Comparison of ENCODE assay signal across 1 cellular context in the genomic region with DNA sequence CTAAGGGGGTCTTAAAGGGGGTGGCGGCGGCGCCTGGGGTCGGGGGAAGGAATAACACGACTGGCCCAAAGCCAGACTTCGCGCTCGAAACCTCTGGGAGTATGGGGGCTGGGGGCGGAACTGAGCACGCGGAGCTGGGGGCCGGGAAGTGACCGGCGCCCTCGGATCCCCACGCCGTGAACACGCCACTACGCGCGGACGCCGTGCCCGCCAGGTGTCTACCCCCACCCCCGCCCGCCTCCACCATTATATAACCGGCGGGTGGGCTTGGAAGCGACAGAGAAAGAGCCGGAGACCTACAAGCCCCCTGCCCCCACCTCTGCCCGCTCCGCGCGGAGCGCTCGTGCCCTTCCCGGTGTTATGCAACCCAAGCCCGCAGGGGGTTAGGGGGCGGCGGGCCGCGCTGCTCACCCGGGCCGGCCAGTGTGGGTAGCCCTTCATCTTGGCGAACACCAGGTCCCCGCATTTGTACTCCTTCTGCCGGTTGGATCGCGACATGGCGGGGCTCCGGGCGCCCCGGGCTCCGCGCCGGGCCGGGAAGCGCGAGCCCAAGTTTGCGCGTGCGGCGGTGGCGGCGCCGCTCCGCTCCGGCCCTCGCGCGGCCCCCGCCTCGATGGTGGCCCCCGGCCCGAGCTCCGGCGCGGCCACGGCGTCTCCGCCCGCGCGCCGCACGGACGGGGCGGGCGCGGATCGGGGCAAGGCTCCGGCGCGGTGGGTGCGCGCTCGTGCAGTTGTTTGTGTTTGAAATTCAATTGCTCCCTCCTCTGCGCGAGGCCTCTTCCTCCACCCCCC.
TF ChIP-seq lines count a peak whose summit lies in the region.

A gene (minus strand): TSS at position 744 of the 792 bp plus-strand sequence. CDS start 246 bp downstream, at position 498.

TF ChIP-seq in HepG2, 621 proteins besides CTCF, POLR2A, EP300 and RAD21 (continued from another document and continues in another):
- TF ChIP-seq, protein P1, sequence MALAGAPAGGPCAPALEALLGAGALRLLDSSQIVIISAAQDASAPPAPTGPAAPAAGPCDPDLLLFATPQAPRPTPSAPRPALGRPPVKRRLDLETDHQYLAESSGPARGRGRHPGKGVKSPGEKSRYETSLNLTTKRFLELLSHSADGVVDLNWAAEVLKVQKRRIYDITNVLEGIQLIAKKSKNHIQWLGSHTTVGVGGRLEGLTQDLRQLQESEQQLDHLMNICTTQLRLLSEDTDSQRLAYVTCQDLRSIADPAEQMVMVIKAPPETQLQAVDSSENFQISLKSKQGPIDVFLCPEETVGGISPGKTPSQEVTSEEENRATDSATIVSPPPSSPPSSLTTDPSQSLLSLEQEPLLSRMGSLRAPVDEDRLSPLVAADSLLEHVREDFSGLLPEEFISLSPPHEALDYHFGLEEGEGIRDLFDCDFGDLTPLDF (CRISPR knock-in tag; IDR thresholded peaks at IDR 0.05) = 0 out of 2 replicates have a peak, but pooled peaks have one; percentile 14
- no peak for TF ChIP-seq SP5 (CRISPR knock-in tag; IDR thresholded peaks at IDR 0.05; ENCODE audit: borderline replicate concordance, low read depth)
- TF ChIP-seq ZNF143 (CRISPR knock-in tag; IDR thresholded peaks at IDR 0.05) = no peak
- 0 out of 2 replicates have a peak, but pooled peaks have one; percentile 15 for TF ChIP-seq MEIS2 (CRISPR knock-in tag; IDR thresholded peaks at IDR 0.05)
- 0 out of 2 replicates have a peak, but pooled peaks have one; percentile 56 for TF ChIP-seq ZNF205 (CRISPR knock-in tag; IDR thresholded peaks at IDR 0.05)
- peak; percentile 32; the same call in 1 of the 2 replicates for TF ChIP-seq TAF1 (CRISPR knock-in tag; IDR thresholded peaks at IDR 0.05)
- TF ChIP-seq, protein P2, sequence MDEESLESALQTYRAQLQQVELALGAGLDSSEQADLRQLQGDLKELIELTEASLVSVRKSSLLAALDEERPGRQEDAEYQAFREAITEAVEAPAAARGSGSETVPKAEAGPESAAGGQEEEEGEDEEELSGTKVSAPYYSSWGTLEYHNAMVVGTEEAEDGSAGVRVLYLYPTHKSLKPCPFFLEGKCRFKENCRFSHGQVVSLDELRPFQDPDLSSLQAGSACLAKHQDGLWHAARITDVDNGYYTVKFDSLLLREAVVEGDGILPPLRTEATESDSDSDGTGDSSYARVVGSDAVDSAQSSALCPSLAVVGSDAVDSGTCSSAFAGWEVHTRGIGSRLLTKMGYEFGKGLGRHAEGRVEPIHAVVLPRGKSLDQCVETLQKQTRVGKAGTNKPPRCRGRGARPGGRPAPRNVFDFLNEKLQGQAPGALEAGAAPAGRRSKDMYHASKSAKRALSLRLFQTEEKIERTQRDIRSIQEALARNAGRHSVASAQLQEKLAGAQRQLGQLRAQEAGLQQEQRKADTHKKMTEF (CRISPR knock-in tag; IDR thresholded peaks at IDR 0.05) = no peak
- 0 out of 2 replicates have a peak, but pooled peaks have one; percentile 29 for TF ChIP-seq GATAD1 (CRISPR knock-in tag; IDR thresholded peaks at IDR 0.05)
- peak; percentile 51; the same call in 1 of the 2 replicates for TF ChIP-seq GABPB1 (CRISPR knock-in tag; IDR thresholded peaks at IDR 0.05)
- TF ChIP-seq, protein P3, sequence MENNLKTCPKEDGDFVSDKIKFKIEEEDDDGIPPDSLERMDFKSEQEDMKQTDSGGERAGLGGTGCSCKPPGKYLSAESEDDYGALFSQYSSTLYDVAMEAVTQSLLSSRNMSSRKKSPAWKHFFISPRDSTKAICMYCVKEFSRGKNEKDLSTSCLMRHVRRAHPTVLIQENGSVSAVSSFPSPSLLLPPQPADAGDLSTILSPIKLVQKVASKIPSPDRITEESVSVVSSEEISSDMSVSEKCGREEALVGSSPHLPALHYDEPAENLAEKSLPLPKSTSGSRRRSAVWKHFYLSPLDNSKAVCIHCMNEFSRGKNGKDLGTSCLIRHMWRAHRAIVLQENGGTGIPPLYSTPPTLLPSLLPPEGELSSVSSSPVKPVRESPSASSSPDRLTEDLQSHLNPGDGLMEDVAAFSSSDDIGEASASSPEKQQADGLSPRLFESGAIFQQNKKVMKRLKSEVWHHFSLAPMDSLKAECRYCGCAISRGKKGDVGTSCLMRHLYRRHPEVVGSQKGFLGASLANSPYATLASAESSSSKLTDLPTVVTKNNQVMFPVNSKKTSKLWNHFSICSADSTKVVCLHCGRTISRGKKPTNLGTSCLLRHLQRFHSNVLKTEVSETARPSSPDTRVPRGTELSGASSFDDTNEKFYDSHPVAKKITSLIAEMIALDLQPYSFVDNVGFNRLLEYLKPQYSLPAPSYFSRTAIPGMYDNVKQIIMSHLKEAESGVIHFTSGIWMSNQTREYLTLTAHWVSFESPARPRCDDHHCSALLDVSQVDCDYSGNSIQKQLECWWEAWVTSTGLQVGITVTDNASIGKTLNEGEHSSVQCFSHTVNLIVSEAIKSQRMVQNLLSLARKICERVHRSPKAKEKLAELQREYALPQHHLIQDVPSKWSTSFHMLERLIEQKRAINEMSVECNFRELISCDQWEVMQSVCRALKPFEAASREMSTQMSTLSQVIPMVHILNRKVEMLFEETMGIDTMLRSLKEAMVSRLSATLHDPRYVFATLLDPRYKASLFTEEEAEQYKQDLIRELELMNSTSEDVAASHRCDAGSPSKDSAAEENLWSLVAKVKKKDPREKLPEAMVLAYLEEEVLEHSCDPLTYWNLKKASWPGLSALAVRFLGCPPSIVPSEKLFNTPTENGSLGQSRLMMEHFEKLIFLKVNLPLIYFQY (CRISPR knock-in tag; IDR thresholded peaks at IDR 0.05; ENCODE audit: borderline replicate concordance) = peak; percentile 22; the same call in 1 of the 2 replicates
- TF ChIP-seq, protein P4, sequence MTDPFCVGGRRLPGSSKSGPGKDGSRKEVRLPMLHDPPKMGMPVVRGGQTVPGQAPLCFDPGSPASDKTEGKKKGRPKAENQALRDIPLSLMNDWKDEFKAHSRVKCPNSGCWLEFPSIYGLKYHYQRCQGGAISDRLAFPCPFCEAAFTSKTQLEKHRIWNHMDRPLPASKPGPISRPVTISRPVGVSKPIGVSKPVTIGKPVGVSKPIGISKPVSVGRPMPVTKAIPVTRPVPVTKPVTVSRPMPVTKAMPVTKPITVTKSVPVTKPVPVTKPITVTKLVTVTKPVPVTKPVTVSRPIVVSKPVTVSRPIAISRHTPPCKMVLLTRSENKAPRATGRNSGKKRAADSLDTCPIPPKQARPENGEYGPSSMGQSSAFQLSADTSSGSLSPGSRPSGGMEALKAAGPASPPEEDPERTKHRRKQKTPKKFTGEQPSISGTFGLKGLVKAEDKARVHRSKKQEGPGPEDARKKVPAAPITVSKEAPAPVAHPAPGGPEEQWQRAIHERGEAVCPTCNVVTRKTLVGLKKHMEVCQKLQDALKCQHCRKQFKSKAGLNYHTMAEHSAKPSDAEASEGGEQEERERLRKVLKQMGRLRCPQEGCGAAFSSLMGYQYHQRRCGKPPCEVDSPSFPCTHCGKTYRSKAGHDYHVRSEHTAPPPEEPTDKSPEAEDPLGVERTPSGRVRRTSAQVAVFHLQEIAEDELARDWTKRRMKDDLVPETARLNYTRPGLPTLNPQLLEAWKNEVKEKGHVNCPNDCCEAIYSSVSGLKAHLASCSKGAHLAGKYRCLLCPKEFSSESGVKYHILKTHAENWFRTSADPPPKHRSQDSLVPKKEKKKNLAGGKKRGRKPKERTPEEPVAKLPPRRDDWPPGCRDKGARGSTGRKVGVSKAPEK (CRISPR knock-in tag; IDR thresholded peaks at IDR 0.05; ENCODE audit: borderline replicate concordance) = no peak
- TF ChIP-seq TCF12 (IDR thresholded peaks at IDR 0.05) = no peak
- TF ChIP-seq TCF12 (CRISPR knock-in tag; IDR thresholded peaks at IDR 0.05) = no peak
- TF ChIP-seq HNF4A (CRISPR knock-in tag; IDR thresholded peaks at IDR 0.05) = no peak
- TF ChIP-seq RXRA (CRISPR knock-in tag; IDR thresholded peaks at IDR 0.05) = 0 out of 2 replicates have a peak, but pooled peaks have one; percentile 47
- no peak for TF ChIP-seq KDM6A (CRISPR knock-in tag; IDR thresholded peaks at IDR 0.05; ENCODE audit: low read depth)
- TF ChIP-seq, protein P5, sequence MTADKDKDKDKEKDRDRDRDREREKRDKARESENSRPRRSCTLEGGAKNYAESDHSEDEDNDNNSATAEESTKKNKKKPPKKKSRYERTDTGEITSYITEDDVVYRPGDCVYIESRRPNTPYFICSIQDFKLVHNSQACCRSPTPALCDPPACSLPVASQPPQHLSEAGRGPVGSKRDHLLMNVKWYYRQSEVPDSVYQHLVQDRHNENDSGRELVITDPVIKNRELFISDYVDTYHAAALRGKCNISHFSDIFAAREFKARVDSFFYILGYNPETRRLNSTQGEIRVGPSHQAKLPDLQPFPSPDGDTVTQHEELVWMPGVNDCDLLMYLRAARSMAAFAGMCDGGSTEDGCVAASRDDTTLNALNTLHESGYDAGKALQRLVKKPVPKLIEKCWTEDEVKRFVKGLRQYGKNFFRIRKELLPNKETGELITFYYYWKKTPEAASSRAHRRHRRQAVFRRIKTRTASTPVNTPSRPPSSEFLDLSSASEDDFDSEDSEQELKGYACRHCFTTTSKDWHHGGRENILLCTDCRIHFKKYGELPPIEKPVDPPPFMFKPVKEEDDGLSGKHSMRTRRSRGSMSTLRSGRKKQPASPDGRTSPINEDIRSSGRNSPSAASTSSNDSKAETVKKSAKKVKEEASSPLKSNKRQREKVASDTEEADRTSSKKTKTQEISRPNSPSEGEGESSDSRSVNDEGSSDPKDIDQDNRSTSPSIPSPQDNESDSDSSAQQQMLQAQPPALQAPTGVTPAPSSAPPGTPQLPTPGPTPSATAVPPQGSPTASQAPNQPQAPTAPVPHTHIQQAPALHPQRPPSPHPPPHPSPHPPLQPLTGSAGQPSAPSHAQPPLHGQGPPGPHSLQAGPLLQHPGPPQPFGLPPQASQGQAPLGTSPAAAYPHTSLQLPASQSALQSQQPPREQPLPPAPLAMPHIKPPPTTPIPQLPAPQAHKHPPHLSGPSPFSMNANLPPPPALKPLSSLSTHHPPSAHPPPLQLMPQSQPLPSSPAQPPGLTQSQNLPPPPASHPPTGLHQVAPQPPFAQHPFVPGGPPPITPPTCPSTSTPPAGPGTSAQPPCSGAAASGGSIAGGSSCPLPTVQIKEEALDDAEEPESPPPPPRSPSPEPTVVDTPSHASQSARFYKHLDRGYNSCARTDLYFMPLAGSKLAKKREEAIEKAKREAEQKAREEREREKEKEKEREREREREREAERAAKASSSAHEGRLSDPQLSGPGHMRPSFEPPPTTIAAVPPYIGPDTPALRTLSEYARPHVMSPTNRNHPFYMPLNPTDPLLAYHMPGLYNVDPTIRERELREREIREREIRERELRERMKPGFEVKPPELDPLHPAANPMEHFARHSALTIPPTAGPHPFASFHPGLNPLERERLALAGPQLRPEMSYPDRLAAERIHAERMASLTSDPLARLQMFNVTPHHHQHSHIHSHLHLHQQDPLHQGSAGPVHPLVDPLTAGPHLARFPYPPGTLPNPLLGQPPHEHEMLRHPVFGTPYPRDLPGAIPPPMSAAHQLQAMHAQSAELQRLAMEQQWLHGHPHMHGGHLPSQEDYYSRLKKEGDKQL (CRISPR knock-in tag; IDR thresholded peaks at IDR 0.05; ENCODE audit: low read depth) = 0 out of 2 replicates have a peak, but pooled peaks have one; percentile 6
- TF ChIP-seq, protein P6, sequence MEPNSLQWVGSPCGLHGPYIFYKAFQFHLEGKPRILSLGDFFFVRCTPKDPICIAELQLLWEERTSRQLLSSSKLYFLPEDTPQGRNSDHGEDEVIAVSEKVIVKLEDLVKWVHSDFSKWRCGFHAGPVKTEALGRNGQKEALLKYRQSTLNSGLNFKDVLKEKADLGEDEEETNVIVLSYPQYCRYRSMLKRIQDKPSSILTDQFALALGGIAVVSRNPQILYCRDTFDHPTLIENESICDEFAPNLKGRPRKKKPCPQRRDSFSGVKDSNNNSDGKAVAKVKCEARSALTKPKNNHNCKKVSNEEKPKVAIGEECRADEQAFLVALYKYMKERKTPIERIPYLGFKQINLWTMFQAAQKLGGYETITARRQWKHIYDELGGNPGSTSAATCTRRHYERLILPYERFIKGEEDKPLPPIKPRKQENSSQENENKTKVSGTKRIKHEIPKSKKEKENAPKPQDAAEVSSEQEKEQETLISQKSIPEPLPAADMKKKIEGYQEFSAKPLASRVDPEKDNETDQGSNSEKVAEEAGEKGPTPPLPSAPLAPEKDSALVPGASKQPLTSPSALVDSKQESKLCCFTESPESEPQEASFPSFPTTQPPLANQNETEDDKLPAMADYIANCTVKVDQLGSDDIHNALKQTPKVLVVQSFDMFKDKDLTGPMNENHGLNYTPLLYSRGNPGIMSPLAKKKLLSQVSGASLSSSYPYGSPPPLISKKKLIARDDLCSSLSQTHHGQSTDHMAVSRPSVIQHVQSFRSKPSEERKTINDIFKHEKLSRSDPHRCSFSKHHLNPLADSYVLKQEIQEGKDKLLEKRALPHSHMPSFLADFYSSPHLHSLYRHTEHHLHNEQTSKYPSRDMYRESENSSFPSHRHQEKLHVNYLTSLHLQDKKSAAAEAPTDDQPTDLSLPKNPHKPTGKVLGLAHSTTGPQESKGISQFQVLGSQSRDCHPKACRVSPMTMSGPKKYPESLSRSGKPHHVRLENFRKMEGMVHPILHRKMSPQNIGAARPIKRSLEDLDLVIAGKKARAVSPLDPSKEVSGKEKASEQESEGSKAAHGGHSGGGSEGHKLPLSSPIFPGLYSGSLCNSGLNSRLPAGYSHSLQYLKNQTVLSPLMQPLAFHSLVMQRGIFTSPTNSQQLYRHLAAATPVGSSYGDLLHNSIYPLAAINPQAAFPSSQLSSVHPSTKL (CRISPR knock-in tag; IDR thresholded peaks at IDR 0.05) = 0 out of 2 replicates have a peak, but pooled peaks have one; percentile 12
- TF ChIP-seq DR1 (CRISPR knock-in tag; IDR thresholded peaks at IDR 0.05) = peak; percentile 10; the same call in 1 of the 2 replicates
- TF ChIP-seq ZNF251 (CRISPR knock-in tag; IDR thresholded peaks at IDR 0.05) = no peak
- no peak for TF ChIP-seq ZNF670 (CRISPR knock-in tag; IDR thresholded peaks at IDR 0.05; ENCODE audit: borderline replicate concordance)
- 0 out of 2 replicates have a peak, but pooled peaks have one; percentile 13 for TF ChIP-seq ELF1 (CRISPR knock-in tag; IDR thresholded peaks at IDR 0.05)
- TF ChIP-seq CEBPB (IDR thresholded peaks at IDR 0.05; ENCODE audit: borderline replicate concordance, low read depth, low read length) = peak; percentile 74; the same call in 1 of the 2 replicates
- TF ChIP-seq, protein P7, sequence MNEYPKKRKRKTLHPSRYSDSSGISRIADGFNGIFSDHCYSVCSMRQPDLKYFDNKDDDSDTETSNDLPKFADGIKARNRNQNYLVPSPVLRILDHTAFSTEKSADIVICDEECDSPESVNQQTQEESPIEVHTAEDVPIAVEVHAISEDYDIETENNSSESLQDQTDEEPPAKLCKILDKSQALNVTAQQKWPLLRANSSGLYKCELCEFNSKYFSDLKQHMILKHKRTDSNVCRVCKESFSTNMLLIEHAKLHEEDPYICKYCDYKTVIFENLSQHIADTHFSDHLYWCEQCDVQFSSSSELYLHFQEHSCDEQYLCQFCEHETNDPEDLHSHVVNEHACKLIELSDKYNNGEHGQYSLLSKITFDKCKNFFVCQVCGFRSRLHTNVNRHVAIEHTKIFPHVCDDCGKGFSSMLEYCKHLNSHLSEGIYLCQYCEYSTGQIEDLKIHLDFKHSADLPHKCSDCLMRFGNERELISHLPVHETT (CRISPR knock-in tag; conservative IDR thresholded peaks at IDR 0.05) = no peak; the same call in none of the 2 replicates
- peak; percentile 63; the same call in 1 of the 2 replicates for TF ChIP-seq ZFY (CRISPR knock-in tag; IDR thresholded peaks at IDR 0.05)
- no peak for TF ChIP-seq PRPF4 (IDR thresholded peaks at IDR 0.05; ENCODE audit: low read depth, low read length, poor library complexity, severe bottlenecking)
- TF ChIP-seq ZNF430 (CRISPR knock-in tag; IDR thresholded peaks at IDR 0.05) = 0 out of 2 replicates have a peak, but pooled peaks have one; percentile 23
- TF ChIP-seq ZNF20 (CRISPR knock-in tag; IDR thresholded peaks at IDR 0.05) = peak; percentile 57; the same call in 1 of the 2 replicates
- 0 out of 2 replicates have a peak, but pooled peaks have one; percentile 10 for TF ChIP-seq ATF7-NPFF (CRISPR knock-in tag; IDR thresholded peaks at IDR 0.05; ENCODE audit: low read depth)
